Comparison of ENCODE assay signal across 18 cellular contexts in genomic region chr7:141928147-141928894, GRCh38. TPM values are rescaled to one million over a fixed set of nuclear protein-coding genes. Genes with fewer than 3 reads are reported as not detected.
"Had no signal": no experiment of that assay in that cellular context is flagged by ENCODE, and none has a peak within 500 bp of the region (broad histone marks: within the 10 kb centered on the region; RNA-seq: fewer than 3 reads in every experiment).

No MANE protein-coding gene starts in this region.

- H3K27ac ChIP-seq: body of pancreas, pancreas, thoracic aorta had no signal

- H3K4me3 ChIP-seq: body of pancreas, pancreas, thoracic aorta had no signal

- H3K4me1 Mint-ChIP-seq: endodermal cell; memory B cell; stimulated activated naive CD8-positive, alpha-beta T cell treated with anti-CD3 and anti-CD28 coated beads, Interleukin-15, amount 100 ng/mL, for 72 hours had no signal

- H3K36me3 Mint-ChIP-seq: memory B cell had no signal

- H3K27ac Mint-ChIP-seq: activated naive CD4-positive, alpha-beta T cell treated with anti-CD3 and anti-CD28 coated beads, Interleukin-2, amount 50 U/mL, for 72 hours; endodermal cell; memory B cell; natural killer cell treated with Interleukin-12 subunit alpha and Interleukin-12 subunit beta and Interleukin-15 and Interleukin-18, amount 100 ng/mL, for 72 hours had no signal

- H3K4me3 Mint-ChIP-seq: endodermal cell; memory B cell; natural killer cell treated with Interleukin-12 subunit alpha and Interleukin-12 subunit beta and Interleukin-15 and Interleukin-18, amount 100 ng/mL, for 72 hours; stimulated activated naive CD8-positive, alpha-beta T cell treated with anti-CD3 and anti-CD28 coated beads, Interleukin-15, amount 100 ng/mL, for 72 hours had no signal

- FAIRE-seq: pancreas had no signal

- H3K9me3 ChIP-seq: body of pancreas, pancreas, thoracic aorta had no signal

- H3K36me3 ChIP-seq: pancreas, thoracic aorta had no signal

- H3K9me3 Mint-ChIP-seq: activated naive CD4-positive, alpha-beta T cell treated with anti-CD3 and anti-CD28 coated beads, Interleukin-2, amount 50 U/mL, for 72 hours had no signal

- ATAC-seq: activated naive CD4-positive, alpha-beta T cell treated with anti-CD3 and anti-CD28 coated beads, Interleukin-2, amount 50 U/mL, for 72 hours; body of pancreas; left lobe of liver; natural killer cell treated with Interleukin-12 subunit alpha and Interleukin-12 subunit beta and Interleukin-15 and Interleukin-18, amount 100 ng/mL, for 72 hours; pancreas; stimulated activated naive CD8-positive, alpha-beta T cell treated with anti-CD3 and anti-CD28 coated beads, Interleukin-15, amount 100 ng/mL, for 72 hours had no signal

- H3K27me3 ChIP-seq: body of pancreas, pancreas had no signal

- DNase-seq: activated CD4-positive, alpha-beta T cell treated with anti-CD3 and anti-CD28 coated beads, Interleukin-2, amount 50 U/mL, for 4 hours; activated CD4-positive, CD25-positive, alpha-beta regulatory T cell treated with anti-CD3 and anti-CD28 coated beads, Interleukin-2, amount 50 U/mL, for 72 hours; activated effector memory CD4-positive, alpha-beta T cell treated with Interleukin-2 at 50 U/mL for 16 hours; activated T-cell treated with anti-CD3 and anti-CD28 coated beads, Interleukin-2, amount 50 U/mL, for 1 hour; amniotic stem cell; body of pancreas; dermis blood vessel endothelial cell; endodermal cell; pancreas; stimulated activated CD4-positive, alpha-beta T cell treated with anti-CD3 and anti-CD28 coated beads, Interleukin-4, amount 100 ng/mL, for 4 hours; stimulated activated naive CD8-positive, alpha-beta T cell treated with anti-CD3 and anti-CD28 coated beads, Interleukin-15, amount 100 ng/mL, for 72 hours had no signal

- H3K4me1 ChIP-seq: body of pancreas, pancreas had no signal

RNA-seq across cellular contexts. Expression of gene OR9A4, which starts 12.1 kb away (rescaled TPM):
- polyA plus RNA-seq: esophagus, pancreas, urinary bladder had no signal

RNA-seq across cellular contexts. Expression of gene TAS2R38, which starts 45.3 kb away (rescaled TPM):
- polyA plus RNA-seq: esophagus, pancreas, urinary bladder had no signal
